In the genomic region with DNA sequence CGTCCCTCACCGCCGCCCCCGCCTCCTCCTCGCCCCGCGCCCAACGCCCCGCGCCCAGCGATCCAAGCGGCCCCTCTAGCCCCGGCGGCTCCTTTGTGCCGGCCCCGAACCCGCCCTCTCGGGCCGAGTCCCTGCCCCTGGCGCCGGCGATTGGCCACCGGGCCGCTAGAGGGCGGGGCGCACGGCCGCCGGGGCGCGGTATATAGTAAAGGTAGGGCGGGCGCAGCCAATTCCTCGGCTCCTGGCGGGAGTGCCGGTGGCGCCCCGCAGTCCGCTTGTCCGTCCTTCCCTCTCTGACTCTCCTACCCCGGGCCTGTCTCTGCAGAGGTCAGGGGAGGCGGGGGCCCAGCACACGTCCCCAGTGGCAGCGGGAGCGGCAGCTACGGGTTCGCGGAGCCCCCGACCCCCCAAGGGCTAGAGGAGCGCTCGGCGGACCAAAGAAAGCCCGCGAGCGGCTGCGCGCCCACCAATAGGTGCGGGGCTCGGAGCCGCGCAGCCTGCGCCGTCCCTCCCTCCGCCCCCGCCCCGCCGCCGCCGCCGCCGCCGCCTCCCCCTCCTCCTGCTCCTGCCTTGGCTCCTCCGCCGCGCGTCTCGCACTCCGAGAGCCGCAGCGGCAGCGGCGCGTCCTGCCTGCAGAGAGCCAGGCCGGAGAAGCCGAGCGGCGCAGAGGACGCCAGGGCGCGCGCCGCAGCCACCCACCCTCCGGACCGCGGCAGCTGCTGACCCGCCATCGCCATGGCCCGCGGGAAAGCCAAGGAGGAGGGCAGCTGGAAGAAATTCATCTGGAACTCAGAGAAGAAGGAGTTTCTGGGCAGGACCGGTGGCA, we compare ENCODE assay signal across 8 cellular contexts. TPM values are rescaled to one million over a fixed set of nuclear protein-coding genes. Genes with fewer than 3 reads are reported as not detected.
DNase-seq lines count a peak whose midpoint lies in the region; ATAC-seq and TF ChIP-seq lines count a peak whose summit lies in the region.

A gene (plus strand): TSS at position 596 of the 826 bp plus-strand sequence. CDS start 140 bp downstream, at position 736.

- peak within 1 kb of the TSS; percentile 23 for H3K27ac Mint-ChIP-seq in CD8-positive, alpha-beta T cell
- peak within 1 kb of the TSS; percentile 69 for H3K27ac Mint-ChIP-seq in activated CD8-positive, alpha-beta T cell treated with anti-CD3 and anti-CD28 coated beads for 36 hours

- no peaks in the 10 kb centered on the region for H3K27me3 ChIP-seq in CD8-positive, alpha-beta T cell (ENCODE audit: insufficient read depth, low read length)
- H3K27me3 ChIP-seq in ectodermal cell (ENCODE audit: control insufficient read depth, insufficient read depth, low read length, poor library complexity, severe bottlenecking) (peaks cover 5% of the 10 kb centered on the region), lung (ENCODE audit: control insufficient read depth, insufficient read depth) (no peaks in the 10 kb centered on the region)

- no peaks in the 10 kb centered on the region for H3K9me3 ChIP-seq in CD8-positive, alpha-beta T cell (ENCODE audit: low read length)
- H3K9me3 ChIP-seq in ectodermal cell (ENCODE audit: control insufficient read depth, low read length), result no peaks in the 10 kb centered on the region
- no peaks in the 10 kb centered on the region for H3K9me3 ChIP-seq in lung (ENCODE audit: control insufficient read depth in 2 of 2, insufficient read depth in 1 of 2, low read length in 1 of 2)

- POLR2A ChIA-PET in CD8-positive, alpha-beta T cell (lab: Charles Lee), result interaction anchor here (0.6 to 1.1 kb wide), 2 partner anchors 13 to 24 kb away, joined by 3 to 4 read pairs; no protein-coding TSS in a partner anchor
- POLR2A ChIA-PET in activated CD8-positive, alpha-beta T cell treated with anti-CD3 and anti-CD28 coated beads for 36 hours (lab: Charles Lee), result no interaction called here

- peaks cover 4% of the 10 kb centered on the region for H3K27me3 Mint-ChIP-seq in CD8-positive, alpha-beta T cell (ENCODE audit: low read depth)
- peaks cover 7% of the 10 kb centered on the region for H3K27me3 Mint-ChIP-seq in activated CD8-positive, alpha-beta T cell treated with anti-CD3 and anti-CD28 coated beads for 36 hours

- peak; percentile 29 for TF ChIP-seq CTCF in CD8-positive, alpha-beta T cell (IDR thresholded peaks at IDR 0.05)
- no peak for TF ChIP-seq CTCF in activated CD8-positive, alpha-beta T cell treated with anti-CD3 and anti-CD28 coated beads for 36 hours (IDR thresholded peaks at IDR 0.05)
- peak; percentile 41 for TF ChIP-seq CTCF in lung (IDR thresholded peaks at IDR 0.05; ENCODE audit: control extremely low read depth, extremely low read depth)

- peak within 1 kb of the TSS; percentile 91 for H3K4me3 Mint-ChIP-seq in CD8-positive, alpha-beta T cell
- H3K4me3 Mint-ChIP-seq in activated CD8-positive, alpha-beta T cell treated with anti-CD3 and anti-CD28 coated beads for 36 hours, result peak within 1 kb of the TSS; percentile 72

- intact Hi-C loops in CD8-positive, alpha-beta T cell (cut with DNase I, micrococcal nuclease), result loop anchor here (1.0 to 10.0 kb wide), 11 partner anchors 261 to 1389 kb away; a partner anchor contains a TSS
- intact Hi-C loops in activated CD8-positive, alpha-beta T cell treated with anti-CD3 and anti-CD28 coated beads for 36 hours (cut with micrococcal nuclease), result loop anchor here (10.0 kb wide), 1 partner anchor 258 kb away; a partner anchor contains a TSS

- H3K36me3 Mint-ChIP-seq in CD8-positive, alpha-beta T cell, result peaks cover 2% of the 10 kb centered on the region
- no peaks in the 10 kb centered on the region for H3K36me3 Mint-ChIP-seq in activated CD8-positive, alpha-beta T cell treated with anti-CD3 and anti-CD28 coated beads for 36 hours (ENCODE audit: low read depth)

- CTCF ChIA-PET in CD8-positive, alpha-beta T cell (lab: Charles Lee), result interaction anchor here (1.8 to 2.5 kb wide), 2 partner anchors 10 to 12 kb away, joined by 5 to 7 read pairs; no protein-coding TSS in a partner anchor
- CTCF ChIA-PET in activated CD8-positive, alpha-beta T cell treated with anti-CD3 and anti-CD28 coated beads for 36 hours (lab: Charles Lee), result interaction anchor here (1.8 kb wide), 1 partner anchor 242 kb away, joined by 5 read pairs; no protein-coding TSS in a partner anchor

- no peaks in the 10 kb centered on the region for H3K36me3 ChIP-seq in CD8-positive, alpha-beta T cell (ENCODE audit: insufficient read depth, low read length)
- peaks cover 3% of the 10 kb centered on the region for H3K36me3 ChIP-seq in ectodermal cell (ENCODE audit: control insufficient read depth, insufficient read depth, low read length)
- H3K36me3 ChIP-seq in lung (ENCODE audit: control insufficient read depth in 2 of 2, insufficient read depth in 2 of 2, low read length in 2 of 2), result no peaks in the 10 kb centered on the region

- peaks cover 33% of the 10 kb centered on the region for H3K4me1 Mint-ChIP-seq in CD8-positive, alpha-beta T cell (ENCODE audit: low read depth)
- peaks cover 35% of the 10 kb centered on the region for H3K4me1 Mint-ChIP-seq in activated CD8-positive, alpha-beta T cell treated with anti-CD3 and anti-CD28 coated beads for 36 hours (ENCODE audit: low read depth)

- peak; percentile 59 to 86 (median 75) for DNase-seq in CD8-positive, alpha-beta T cell
- peak; percentile 95 for DNase-seq in NCI-H774 (lab: John Stamatoyannopoulos, UW)
- DNase-seq in activated CD8-positive, alpha-beta T cell treated with anti-CD3 and anti-CD28 coated beads for 36 hours, result peak; percentile 82
- peak; percentile 86 for DNase-seq in lung (ENCODE audit: low spot score)
- peak; percentile 56 to 81 (median 62) for DNase-seq in stimulated activated CD4-positive, alpha-beta T cell treated with anti-CD3 and anti-CD28 coated beads, TNF-alpha, amount 100 ng/mL, for 4 hours (ENCODE audit: low read depth in 3 of 3)

- peaks cover 24% of the 10 kb centered on the region for H3K4me1 ChIP-seq in CD8-positive, alpha-beta T cell (ENCODE audit: insufficient read depth, low read length)
- peaks cover 45% of the 10 kb centered on the region for H3K4me1 ChIP-seq in ectodermal cell (ENCODE audit: control insufficient read depth, insufficient read depth, low read length)
- peaks cover 0 to under 1% of the 10 kb centered on the region in 2 donors for H3K4me1 ChIP-seq in lung (ENCODE audit: control insufficient read depth in 2 of 2, insufficient read depth in 2 of 2, low read length in 2 of 2)

- H3K4me3 ChIP-seq in CD8-positive, alpha-beta T cell (ENCODE audit: low read depth, low read length), result peak within 1 kb of the TSS; percentile 65
- H3K4me3 ChIP-seq in ectodermal cell (ENCODE audit: insufficient read depth, low read depth, low read length), result peak within 1 kb of the TSS; percentile 74
- peak within 1 kb of the TSS; percentile 71 for H3K4me3 ChIP-seq in lung

- no peak within 1 kb of the TSS for H3K27ac ChIP-seq in CD8-positive, alpha-beta T cell (ENCODE audit: low read depth, low read length)
- peak within 1 kb of the TSS; percentile 97 for H3K27ac ChIP-seq in ectodermal cell (ENCODE audit: insufficient read depth, low read depth, low read length, poor library complexity, severe bottlenecking)
- peak within 1 kb of the TSS; percentile 96 to 97 for H3K27ac ChIP-seq in lung (ENCODE audit: low read depth in 1 of 2, low read length in 1 of 2)

- WGBS in ectodermal cell, 2 experiments, result 0% methylated on average over 100 of the region's 100 CpGs
- 0% methylated on average over 66 to 98 of the region's 100 CpGs for WGBS in lung, 2 donors

- H3K9me3 Mint-ChIP-seq in CD8-positive, alpha-beta T cell, result no peaks in the 10 kb centered on the region
- no peaks in the 10 kb centered on the region for H3K9me3 Mint-ChIP-seq in activated CD8-positive, alpha-beta T cell treated with anti-CD3 and anti-CD28 coated beads for 36 hours

- ATAC-seq in CD8-positive, alpha-beta T cell, result peak; percentile 89
- peak; percentile 77 for ATAC-seq in GM19438 (IDR thresholded peaks at IDR 0.05; ENCODE audit: low read depth, unreplicated experiment)
- peak; percentile 82 for ATAC-seq in HG03565 (IDR thresholded peaks at IDR 0.05; ENCODE audit: unreplicated experiment)
- ATAC-seq in activated CD8-positive, alpha-beta T cell treated with anti-CD3 and anti-CD28 coated beads for 36 hours, result peak; percentile 95
- peak; percentile 90 for ATAC-seq in lung (ENCODE audit: insufficient read depth, low FRiP score)

RNA-seq across cellular contexts. Expression of the gene that starts here (rescaled TPM):
- 1 to 10 TPM; 2.6 to 3.0 TPM for total RNA-seq in CD8-positive, alpha-beta T cell
- 1 to 10 TPM; 3.1 to 3.7 TPM for total RNA-seq in activated CD8-positive, alpha-beta T cell treated with anti-CD3 and anti-CD28 coated beads for 36 hours
- polyA plus RNA-seq in ectodermal cell (2013, experiment 1 of 4), result 50.3 TPM
- polyA plus RNA-seq in ectodermal cell (2013, experiment 2 of 4), result 46.7 TPM
- polyA plus RNA-seq in ectodermal cell (2013, experiment 3 of 4), result 49.0 TPM
- 52.5 TPM for polyA plus RNA-seq in ectodermal cell (2013, experiment 4 of 4)
- total RNA-seq in lung, result 100 to 1,000 TPM; 220 to 226 TPM
- polyA plus RNA-seq in lung, result 100 to 1,000 TPM; 105 to 114 TPM

Comparison
In these comparisons a context has a peak if more than half of its experiments do, and no peak if none do; other contexts are left out.
1. RNA of the gene that starts here (total RNA-seq): 220 to 226 TPM in lung; 3.1 to 3.7 TPM in activated CD8-positive, alpha-beta T cell treated with anti-CD3 and anti-CD28 coated beads for 36 hours and 2.6 to 3.0 TPM in CD8-positive, alpha-beta T cell; every median in the first group is over 10 times any median in the second.
2. Peak in every context shown above with its lines, with median percentiles within 50 percentile points of each other: ATAC-seq, DNase-seq and H3K4me3 ChIP-seq.